ENCODE assay signal across 2 cellular contexts in the genomic region with DNA sequence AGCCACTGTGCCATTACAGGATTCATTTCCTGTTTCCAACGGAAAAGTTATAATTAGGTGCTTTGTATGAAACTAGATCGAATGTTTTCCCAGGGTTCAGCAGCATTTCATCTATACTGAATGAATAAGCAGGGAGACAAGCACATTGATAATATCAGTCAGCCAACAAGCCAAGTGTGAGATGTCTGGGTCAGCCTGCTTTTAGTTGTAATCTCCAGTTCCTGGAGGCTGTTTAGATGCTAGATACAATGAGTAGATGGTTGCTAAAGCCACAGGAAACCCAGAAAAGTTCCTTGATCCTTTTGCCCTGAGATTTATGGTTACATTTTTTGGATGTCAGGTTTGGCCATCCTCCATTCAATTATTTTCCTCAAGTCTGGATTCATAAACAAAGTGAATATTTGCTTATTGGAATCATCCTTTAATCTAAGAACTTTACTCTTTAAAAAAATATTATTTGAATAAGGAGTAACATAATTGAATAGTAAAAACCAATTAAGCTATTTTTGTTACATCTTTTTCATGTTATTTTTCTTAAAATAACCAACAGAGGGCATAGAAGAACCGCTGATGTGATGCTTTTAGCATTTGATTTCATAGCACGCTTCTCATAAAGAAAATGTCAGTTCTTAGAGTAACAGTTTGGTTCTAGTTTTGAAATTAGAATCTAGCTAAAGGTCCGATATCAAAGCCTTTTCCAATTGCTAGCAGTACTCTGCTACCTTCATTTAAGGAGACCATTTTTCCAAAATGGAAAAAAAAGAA.
TF ChIP-seq lines count a peak whose summit lies in the region.

No MANE protein-coding gene starts in this region.

TF ChIP-seq in SK-N-SH, 30 proteins besides CTCF, POLR2A, EP300 and RAD21:
- TF ChIP-seq, protein P1, sequence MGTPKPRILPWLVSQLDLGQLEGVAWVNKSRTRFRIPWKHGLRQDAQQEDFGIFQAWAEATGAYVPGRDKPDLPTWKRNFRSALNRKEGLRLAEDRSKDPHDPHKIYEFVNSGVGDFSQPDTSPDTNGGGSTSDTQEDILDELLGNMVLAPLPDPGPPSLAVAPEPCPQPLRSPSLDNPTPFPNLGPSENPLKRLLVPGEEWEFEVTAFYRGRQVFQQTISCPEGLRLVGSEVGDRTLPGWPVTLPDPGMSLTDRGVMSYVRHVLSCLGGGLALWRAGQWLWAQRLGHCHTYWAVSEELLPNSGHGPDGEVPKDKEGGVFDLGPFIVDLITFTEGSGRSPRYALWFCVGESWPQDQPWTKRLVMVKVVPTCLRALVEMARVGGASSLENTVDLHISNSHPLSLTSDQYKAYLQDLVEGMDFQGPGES (IDR thresholded peaks at IDR 0.05; ENCODE audit: low read depth, low read length): no peak
- TF ChIP-seq SMC3 (IDR thresholded peaks at IDR 0.05; ENCODE audit: low read depth, low read length): 0 out of 2 replicates have a peak, but pooled peaks have one; percentile 5

TF ChIP-seq in SK-N-SH treated with all-trans-retinoic acid at 6 μM for 48 hours, 23 proteins besides CTCF, POLR2A, EP300 and RAD21 (continued from another document):
- TF ChIP-seq, protein P2, sequence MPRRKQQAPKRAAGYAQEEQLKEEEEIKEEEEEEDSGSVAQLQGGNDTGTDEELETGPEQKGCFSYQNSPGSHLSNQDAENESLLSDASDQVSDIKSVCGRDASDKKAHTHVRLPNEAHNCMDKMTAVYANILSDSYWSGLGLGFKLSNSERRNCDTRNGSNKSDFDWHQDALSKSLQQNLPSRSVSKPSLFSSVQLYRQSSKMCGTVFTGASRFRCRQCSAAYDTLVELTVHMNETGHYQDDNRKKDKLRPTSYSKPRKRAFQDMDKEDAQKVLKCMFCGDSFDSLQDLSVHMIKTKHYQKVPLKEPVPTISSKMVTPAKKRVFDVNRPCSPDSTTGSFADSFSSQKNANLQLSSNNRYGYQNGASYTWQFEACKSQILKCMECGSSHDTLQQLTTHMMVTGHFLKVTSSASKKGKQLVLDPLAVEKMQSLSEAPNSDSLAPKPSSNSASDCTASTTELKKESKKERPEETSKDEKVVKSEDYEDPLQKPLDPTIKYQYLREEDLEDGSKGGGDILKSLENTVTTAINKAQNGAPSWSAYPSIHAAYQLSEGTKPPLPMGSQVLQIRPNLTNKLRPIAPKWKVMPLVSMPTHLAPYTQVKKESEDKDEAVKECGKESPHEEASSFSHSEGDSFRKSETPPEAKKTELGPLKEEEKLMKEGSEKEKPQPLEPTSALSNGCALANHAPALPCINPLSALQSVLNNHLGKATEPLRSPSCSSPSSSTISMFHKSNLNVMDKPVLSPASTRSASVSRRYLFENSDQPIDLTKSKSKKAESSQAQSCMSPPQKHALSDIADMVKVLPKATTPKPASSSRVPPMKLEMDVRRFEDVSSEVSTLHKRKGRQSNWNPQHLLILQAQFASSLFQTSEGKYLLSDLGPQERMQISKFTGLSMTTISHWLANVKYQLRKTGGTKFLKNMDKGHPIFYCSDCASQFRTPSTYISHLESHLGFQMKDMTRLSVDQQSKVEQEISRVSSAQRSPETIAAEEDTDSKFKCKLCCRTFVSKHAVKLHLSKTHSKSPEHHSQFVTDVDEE (CRISPR knock-in tag; IDR thresholded peaks at IDR 0.05): no peak
- TF ChIP-seq OSR1 (CRISPR knock-in tag; IDR thresholded peaks at IDR 0.05): no peak
